In the genomic region with DNA sequence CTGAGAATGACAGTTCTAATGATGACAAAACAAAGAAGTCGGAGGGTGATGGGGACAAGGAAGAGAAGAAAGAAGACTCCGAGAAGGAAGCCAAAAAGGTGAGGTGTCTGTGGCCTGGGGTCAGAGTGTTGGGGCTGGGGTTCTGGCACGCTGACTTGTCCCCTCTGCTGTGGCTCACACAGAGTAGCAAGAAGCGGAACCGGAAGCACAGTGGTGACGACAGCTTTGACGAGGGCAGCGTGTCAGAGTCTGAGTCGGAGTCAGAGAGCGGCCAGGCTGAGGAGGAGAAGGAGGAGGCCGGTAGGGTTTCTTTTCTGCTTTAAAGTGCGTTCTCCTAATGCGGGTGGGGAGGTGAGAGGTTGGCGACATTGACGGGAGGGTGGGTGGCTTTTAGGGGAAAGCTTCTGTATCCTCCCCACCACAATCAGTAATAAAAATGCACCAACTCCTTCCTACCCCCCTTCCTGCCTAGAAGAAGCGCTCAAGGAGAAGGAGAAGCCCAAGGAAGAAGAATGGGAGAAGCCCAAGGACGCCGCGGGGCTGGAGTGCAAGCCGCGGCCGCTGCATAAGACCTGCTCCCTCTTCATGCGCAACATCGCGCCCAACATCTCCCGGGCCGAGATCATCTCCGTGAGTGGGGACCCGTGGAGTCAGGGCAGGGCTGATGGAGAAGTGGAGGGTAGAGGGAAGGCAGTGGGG, we compare ENCODE assay signal across 15 cellular contexts. TPM values are rescaled to one million over a fixed set of nuclear protein-coding genes. Genes with fewer than 3 reads are reported as not detected.
DNase-seq lines count a peak whose midpoint lies in the region; ATAC-seq and TF ChIP-seq lines count a peak whose summit lies in the region.
"Had no signal": no experiment of that assay in that cellular context is flagged by ENCODE, and none has a peak within 500 bp of the region (broad histone marks: within the 10 kb centered on the region; RNA-seq: fewer than 3 reads in every experiment).

No MANE protein-coding gene starts in this region.

- peaks cover 40% of the 10 kb centered on the region for H3K4me1 Mint-ChIP-seq in activated naive CD8-positive, alpha-beta T cell (ENCODE audit: low read depth)

- TF ChIP-seq CTCF in PC-3 (conservative IDR thresholded peaks at IDR 0.05; ENCODE audit: low read depth, low read length) = no peak
- TF ChIP-seq CTCF in osteoblast (IDR thresholded peaks at IDR 0.05; ENCODE audit: extremely low read depth, low read depth, low read length) = no peak

- H3K4me2 ChIP-seq in PC-3 (ENCODE audit: low read length) = no peak overlapping the region
- no peak overlapping the region for H3K4me2 ChIP-seq in osteoblast (ENCODE audit: insufficient read depth, low read length)

- H3K36me3 Mint-ChIP-seq in activated naive CD8-positive, alpha-beta T cell = peaks cover 20% of the 10 kb centered on the region

- peak overlapping the region; percentile 72 for H3K27ac Mint-ChIP-seq in activated naive CD8-positive, alpha-beta T cell

- CTCF ChIA-PET in PC-3 (lab: Charles Lee) = no interaction called here

- H3K27me3 Mint-ChIP-seq in activated naive CD8-positive, alpha-beta T cell = no peaks in the 10 kb centered on the region

- intact Hi-C loops in PC-3 (cut with micrococcal nuclease) = no loop called here

- H3K27ac ChIP-seq in PC-3 (ENCODE audit: low read length) (no peak overlapping the region), osteoblast (ENCODE audit: low read depth, low read length) (no peak overlapping the region)
- H3K27ac ChIP-seq: pancreas had no signal

- TSS peak; percentile 25 for BruUV-seq in PC-3 (replicated peaks; lab: Mats Ljungman, UMichigan)

- no peak overlapping the region for H3K4me3 Mint-ChIP-seq in activated naive CD8-positive, alpha-beta T cell

- H3K36me3 ChIP-seq in PC-3 (ENCODE audit: low read depth, low read length) (peaks cover 72% of the 10 kb centered on the region), osteoblast (ENCODE audit: insufficient read depth, low read length) (peaks cover 85% of the 10 kb centered on the region)

- H3K27me3 ChIP-seq in PC-3 (ENCODE audit: low read length) (no peaks in the 10 kb centered on the region), osteoblast (ENCODE audit: insufficient read depth, low read length) (no peaks in the 10 kb centered on the region)
- H3K27me3 ChIP-seq: pancreas, stomach had no signal

- H3F3A ChIP-seq in PC-3 (ENCODE audit: low read length, unreplicated experiment) = no peaks in the 10 kb centered on the region

- no peaks in the 10 kb centered on the region for H3K9me2 ChIP-seq in PC-3 (replicated peaks; ENCODE audit: low read length)

- DNase-seq in activated T-cell treated with anti-CD3 and anti-CD28 coated beads, Interleukin-2, amount 50 U/mL, for 1 hour = peak; percentile 54
- no peak for DNase-seq in activated T-cell treated with anti-CD3 and anti-CD28 coated beads, Interleukin-2, amount 50 U/mL, for 48 hours
- no peak for DNase-seq in PC-3
- DNase-seq in osteoblast (ENCODE audit: insufficient read length, low spot score, missing footprints) = peak; percentile 64
- no peak for DNase-seq in AG08395 (ENCODE audit: low spot score)
- DNase-seq in epidermal melanocyte (ENCODE audit: insufficient read length, low spot score) = no peak
- DNase-seq: effector CD8-positive, alpha-beta T cell; left ventricle myocardium superior; NCI-H1930; OCI-M1; stomach had no signal

- H3K4me3 ChIP-seq in PC-3 (ENCODE audit: low read length) (no peak overlapping the region), osteoblast (ENCODE audit: insufficient read depth, low read length) (no peak overlapping the region)
- H3K4me3 ChIP-seq: pancreas, stomach had no signal

- H2AFZ ChIP-seq in PC-3 (ENCODE audit: low read length) = no peak overlapping the region
- no peak overlapping the region for H2AFZ ChIP-seq in osteoblast (ENCODE audit: low read length)

- H3K9me3 ChIP-seq in PC-3 (ENCODE audit: low read length) (no peaks in the 10 kb centered on the region), osteoblast (ENCODE audit: low read depth, low read length) (no peaks in the 10 kb centered on the region)
- H3K9me3 ChIP-seq: pancreas, stomach had no signal

- H3K4me1 ChIP-seq in PC-3 (ENCODE audit: insufficient read depth, low read length) = peaks cover 17% of the 10 kb centered on the region
- peaks cover 11% of the 10 kb centered on the region for H3K4me1 ChIP-seq in osteoblast (ENCODE audit: insufficient read depth, low read length)

- no peak for ATAC-seq in PC-3
- ATAC-seq in HG02840 (IDR thresholded peaks at IDR 0.05; ENCODE audit: low FRiP score, unreplicated experiment) = no peak
- ATAC-seq: left ventricle myocardium superior, pancreas had no signal

- H3K9ac ChIP-seq in PC-3 (ENCODE audit: low read length) = no peak overlapping the region

- H3K79me2 ChIP-seq in PC-3 (ENCODE audit: low read length) = peaks cover 54% of the 10 kb centered on the region
- H3K79me2 ChIP-seq in osteoblast (ENCODE audit: insufficient read depth, low read length) = peaks cover 78% of the 10 kb centered on the region

- H3K9me3 Mint-ChIP-seq in activated naive CD8-positive, alpha-beta T cell (ENCODE audit: low read depth) = no peaks in the 10 kb centered on the region

- POLR2A ChIA-PET in PC-3 (lab: Charles Lee; ENCODE audit: unreplicated experiment) = no interaction called here

- H4K20me1 ChIP-seq in PC-3 (ENCODE audit: low read length) (peaks cover 5% of the 10 kb centered on the region; the same call in 1 of the 2 replicates), osteoblast (ENCODE audit: insufficient read depth, low read length) (peaks cover 23% of the 10 kb centered on the region)

RNA-seq across cellular contexts. Expression of a gene that starts 4.6 kb away (rescaled TPM):
- total RNA-seq in PC-3 (2014; rRNA removed) (10.5 and 14.6 TPM in 2 replicates), osteoblast (4.7 and 5.8 TPM in 2 replicates)

RNA-seq across cellular contexts. Expression of a gene that starts 10.0 kb away (rescaled TPM):
- 177 and 268 TPM in 2 replicates for total RNA-seq in PC-3 (2014; rRNA removed)
- total RNA-seq in osteoblast = 31.2 and 42.0 TPM in 2 replicates

RNA-seq across cellular contexts. Expression of a gene that starts 10.8 kb away (rescaled TPM):
- total RNA-seq in PC-3 (2014; rRNA removed) (0.40 and 1.3 TPM in 2 replicates), osteoblast (under 0.01 TPM in 2 replicates)
- total RNA-seq: HT1080 had no signal

RNA-seq across cellular contexts. Expression of a gene that starts 17.7 kb away (rescaled TPM):
- total RNA-seq in PC-3 (2014; rRNA removed) (11.3 and 14.6 TPM in 2 replicates), osteoblast (115 TPM in 2 replicates)

RNA-seq across cellular contexts. Expression of a gene that starts 32.4 kb away (rescaled TPM):
- total RNA-seq in PC-3 (2014; rRNA removed) = 25.9 and 31.2 TPM in 2 replicates
- total RNA-seq in osteoblast = 19.5 and 20.0 TPM in 2 replicates

Comparison
In these comparisons a context has a peak if more than half of its experiments do, and no peak if none do; other contexts are left out.
1. DNase-seq: peak in activated T-cell treated with anti-CD3 and anti-CD28 coated beads, Interleukin-2, amount 50 U/mL, for 1 hour (single experiment) and osteoblast (single experiment); none in activated T-cell treated with anti-CD3 and anti-CD28 coated beads, Interleukin-2, amount 50 U/mL, for 48 hours (0 of 2), PC-3 (single experiment), AG08395 (single experiment) and epidermal melanocyte (single experiment).